Comparison of ENCODE assay signal across 1 cellular context in the genomic region with DNA sequence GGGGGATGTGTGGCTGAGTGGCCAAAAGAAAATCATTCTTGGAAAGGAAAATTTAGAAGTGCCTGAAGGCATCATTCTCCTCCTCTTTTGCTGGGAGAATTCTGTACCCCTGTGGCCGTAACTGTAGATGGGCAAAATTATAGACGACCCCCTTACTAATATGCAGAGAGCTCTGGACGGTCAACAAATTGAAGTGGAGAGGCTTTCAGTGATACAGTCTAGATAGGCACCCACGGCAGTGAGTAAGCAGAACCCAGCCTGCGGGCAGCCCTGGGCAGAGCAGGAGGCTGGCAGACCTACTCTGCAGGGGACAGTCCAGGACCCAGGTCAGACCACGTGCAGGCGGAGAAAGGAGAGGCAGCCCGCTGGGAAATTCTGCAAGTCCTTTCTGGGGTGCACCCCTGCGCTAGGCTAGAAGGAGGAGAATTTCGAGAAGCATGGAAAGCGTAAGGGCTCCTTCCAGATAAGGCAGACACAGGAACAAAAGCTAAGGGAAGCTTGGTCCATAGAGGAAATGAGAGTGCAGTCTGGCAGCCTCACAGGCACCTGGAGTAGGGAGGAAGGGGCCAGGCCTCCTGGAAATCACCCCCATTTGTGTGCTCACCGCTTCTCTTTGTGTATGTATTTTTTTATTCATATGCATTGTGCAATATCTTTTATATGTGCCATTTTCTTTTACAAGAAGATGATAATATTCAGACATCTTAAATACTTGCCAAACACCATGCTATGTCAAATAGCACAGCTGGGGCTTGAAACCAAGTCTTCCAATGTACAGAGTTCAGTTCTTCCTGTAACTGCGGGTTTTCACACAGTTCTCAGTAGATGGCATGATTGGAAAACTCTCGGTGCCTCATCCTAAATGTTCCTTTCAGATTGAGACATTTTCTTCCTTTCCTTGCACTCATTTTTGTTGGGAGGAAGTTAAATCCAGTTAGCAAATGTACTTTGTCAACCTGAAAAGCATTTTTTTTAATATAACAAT.
TF ChIP-seq lines count a peak whose summit lies in the region.

No MANE protein-coding gene starts in this region.

TF ChIP-seq in A549, 52 proteins besides CTCF, POLR2A, EP300 and RAD21 (continued from another document):
- TF ChIP-seq SREBF2 (IDR thresholded peaks at IDR 0.05) = no peak
- TF ChIP-seq CBX8 (IDR thresholded peaks at IDR 0.05) = no peak
- TF ChIP-seq HOXA7 (CRISPR knock-in tag; IDR thresholded peaks at IDR 0.05) = no peak
- TF ChIP-seq ESRRA (IDR thresholded peaks at IDR 0.05; ENCODE audit: borderline replicate concordance, low read length) = no peak
- no peak for TF ChIP-seq BHLHE40 (IDR thresholded peaks at IDR 0.05; ENCODE audit: low read depth, low read length)
- TF ChIP-seq RFX5 (IDR thresholded peaks at IDR 0.05) = 0 out of 2 replicates have a peak, but pooled peaks have one; percentile 0
- TF ChIP-seq, protein P1, sequence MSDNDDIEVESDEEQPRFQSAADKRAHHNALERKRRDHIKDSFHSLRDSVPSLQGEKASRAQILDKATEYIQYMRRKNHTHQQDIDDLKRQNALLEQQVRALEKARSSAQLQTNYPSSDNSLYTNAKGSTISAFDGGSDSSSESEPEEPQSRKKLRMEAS (IDR thresholded peaks at IDR 0.05) = peak; percentile 98
- no peak for TF ChIP-seq FOSB (CRISPR knock-in tag; IDR thresholded peaks at IDR 0.05)
- TF ChIP-seq, protein P2, sequence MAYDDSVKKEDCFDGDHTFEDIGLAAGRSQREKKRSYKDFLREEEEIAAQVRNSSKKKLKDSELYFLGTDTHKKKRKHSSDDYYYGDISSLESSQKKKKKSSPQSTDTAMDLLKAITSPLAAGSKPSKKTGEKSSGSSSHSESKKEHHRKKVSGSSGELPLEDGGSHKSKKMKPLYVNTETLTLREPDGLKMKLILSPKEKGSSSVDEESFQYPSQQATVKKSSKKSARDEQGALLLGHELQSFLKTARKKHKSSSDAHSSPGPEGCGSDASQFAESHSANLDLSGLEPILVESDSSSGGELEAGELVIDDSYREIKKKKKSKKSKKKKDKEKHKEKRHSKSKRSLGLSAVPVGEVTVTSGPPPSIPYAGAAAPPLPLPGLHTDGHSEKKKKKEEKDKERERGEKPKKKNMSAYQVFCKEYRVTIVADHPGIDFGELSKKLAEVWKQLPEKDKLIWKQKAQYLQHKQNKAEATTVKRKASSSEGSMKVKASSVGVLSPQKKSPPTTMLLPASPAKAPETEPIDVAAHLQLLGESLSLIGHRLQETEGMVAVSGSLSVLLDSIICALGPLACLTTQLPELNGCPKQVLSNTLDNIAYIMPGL (CRISPR knock-in tag; IDR thresholded peaks at IDR 0.05; ENCODE audit: borderline replicate concordance) = no peak
- TF ChIP-seq CHD4 (IDR thresholded peaks at IDR 0.05; ENCODE audit: borderline replicate concordance) = no peak
- TF ChIP-seq HOXB5 (CRISPR knock-in tag; IDR thresholded peaks at IDR 0.05) = no peak
- TF ChIP-seq EHF (CRISPR knock-in tag; IDR thresholded peaks at IDR 0.05) = no peak
- TF ChIP-seq, protein P3, sequence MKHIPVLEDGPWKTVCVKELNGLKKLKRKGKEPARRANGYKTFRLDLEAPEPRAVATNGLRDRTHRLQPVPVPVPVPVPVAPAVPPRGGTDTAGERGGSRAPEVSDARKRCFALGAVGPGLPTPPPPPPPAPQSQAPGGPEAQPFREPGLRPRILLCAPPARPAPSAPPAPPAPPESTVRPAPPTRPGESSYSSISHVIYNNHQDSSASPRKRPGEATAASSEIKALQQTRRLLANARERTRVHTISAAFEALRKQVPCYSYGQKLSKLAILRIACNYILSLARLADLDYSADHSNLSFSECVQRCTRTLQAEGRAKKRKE (CRISPR knock-in tag; IDR thresholded peaks at IDR 0.05; ENCODE audit: low read depth) = peak; percentile 55; the same call in 1 of the 2 replicates
- no peak for TF ChIP-seq SMC3 (IDR thresholded peaks at IDR 0.05)
- no peak for TF ChIP-seq RCOR1 (IDR thresholded peaks at IDR 0.05; ENCODE audit: low read depth, low read length)
- TF ChIP-seq JUN (IDR thresholded peaks at IDR 0.05) = peak in 1 of 2 experiments; percentile 50; a peak in 3 of 5 replicates
- TF ChIP-seq, protein P4, sequence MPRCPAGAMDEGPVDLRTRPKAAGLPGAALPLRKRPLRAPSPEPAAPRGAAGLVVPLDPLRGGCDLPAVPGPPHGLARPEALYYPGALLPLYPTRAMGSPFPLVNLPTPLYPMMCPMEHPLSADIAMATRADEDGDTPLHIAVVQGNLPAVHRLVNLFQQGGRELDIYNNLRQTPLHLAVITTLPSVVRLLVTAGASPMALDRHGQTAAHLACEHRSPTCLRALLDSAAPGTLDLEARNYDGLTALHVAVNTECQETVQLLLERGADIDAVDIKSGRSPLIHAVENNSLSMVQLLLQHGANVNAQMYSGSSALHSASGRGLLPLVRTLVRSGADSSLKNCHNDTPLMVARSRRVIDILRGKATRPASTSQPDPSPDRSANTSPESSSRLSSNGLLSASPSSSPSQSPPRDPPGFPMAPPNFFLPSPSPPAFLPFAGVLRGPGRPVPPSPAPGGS (IDR thresholded peaks at IDR 0.05) = no peak
- no peak for TF ChIP-seq PHF8 (IDR thresholded peaks at IDR 0.05; ENCODE audit: borderline replicate concordance, low read depth)
- TF ChIP-seq, protein P5, sequence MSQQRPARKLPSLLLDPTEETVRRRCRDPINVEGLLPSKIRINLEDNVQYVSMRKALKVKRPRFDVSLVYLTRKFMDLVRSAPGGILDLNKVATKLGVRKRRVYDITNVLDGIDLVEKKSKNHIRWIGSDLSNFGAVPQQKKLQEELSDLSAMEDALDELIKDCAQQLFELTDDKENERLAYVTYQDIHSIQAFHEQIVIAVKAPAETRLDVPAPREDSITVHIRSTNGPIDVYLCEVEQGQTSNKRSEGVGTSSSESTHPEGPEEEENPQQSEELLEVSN (IDR thresholded peaks at IDR 0.05; ENCODE audit: borderline replicate concordance, low read depth) = peak; percentile 71; the same call in 1 of the 2 replicates
- TF ChIP-seq HOXB13 (CRISPR knock-in tag; IDR thresholded peaks at IDR 0.05; ENCODE audit: low read depth) = no peak
- peak; percentile 58 for TF ChIP-seq MAFK (IDR thresholded peaks at IDR 0.05; ENCODE audit: partially characterized antibody)
- peak; percentile 53; the same call in 1 of the 2 replicates for TF ChIP-seq GATA3 (IDR thresholded peaks at IDR 0.05; ENCODE audit: borderline replicate concordance)
- no peak for TF ChIP-seq KDM1A (IDR thresholded peaks at IDR 0.05; ENCODE audit: low read depth)
- TF ChIP-seq ZSCAN20 (CRISPR knock-in tag; IDR thresholded peaks at IDR 0.05) = peak; percentile 68; the same call in 1 of the 2 replicates
- peak; percentile 28 to 69; a peak in 2 of 4 replicates for TF ChIP-seq CEBPB (IDR thresholded peaks at IDR 0.05)
- TF ChIP-seq, protein P6, sequence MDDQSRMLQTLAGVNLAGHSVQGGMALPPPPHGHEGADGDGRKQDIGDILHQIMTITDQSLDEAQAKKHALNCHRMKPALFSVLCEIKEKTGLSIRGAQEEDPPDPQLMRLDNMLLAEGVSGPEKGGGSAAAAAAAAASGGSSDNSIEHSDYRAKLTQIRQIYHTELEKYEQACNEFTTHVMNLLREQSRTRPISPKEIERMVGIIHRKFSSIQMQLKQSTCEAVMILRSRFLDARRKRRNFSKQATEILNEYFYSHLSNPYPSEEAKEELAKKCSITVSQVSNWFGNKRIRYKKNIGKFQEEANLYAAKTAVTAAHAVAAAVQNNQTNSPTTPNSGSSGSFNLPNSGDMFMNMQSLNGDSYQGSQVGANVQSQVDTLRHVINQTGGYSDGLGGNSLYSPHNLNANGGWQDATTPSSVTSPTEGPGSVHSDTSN (IDR thresholded peaks at IDR 0.05) = 0 out of 2 replicates have a peak, but pooled peaks have one; percentile 6
- TF ChIP-seq NFE2L2 (conservative IDR thresholded peaks at IDR 0.05; ENCODE audit: low read length) = 0 out of 2 replicates have a peak, but pooled peaks have one; percentile 21
- TF ChIP-seq RARB (CRISPR knock-in tag; IDR thresholded peaks at IDR 0.05) = 0 out of 2 replicates have a peak, but pooled peaks have one; percentile 33
- TF ChIP-seq, protein P7, sequence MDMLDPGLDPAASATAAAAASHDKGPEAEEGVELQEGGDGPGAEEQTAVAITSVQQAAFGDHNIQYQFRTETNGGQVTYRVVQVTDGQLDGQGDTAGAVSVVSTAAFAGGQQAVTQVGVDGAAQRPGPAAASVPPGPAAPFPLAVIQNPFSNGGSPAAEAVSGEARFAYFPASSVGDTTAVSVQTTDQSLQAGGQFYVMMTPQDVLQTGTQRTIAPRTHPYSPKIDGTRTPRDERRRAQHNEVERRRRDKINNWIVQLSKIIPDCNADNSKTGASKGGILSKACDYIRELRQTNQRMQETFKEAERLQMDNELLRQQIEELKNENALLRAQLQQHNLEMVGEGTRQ (IDR thresholded peaks at IDR 0.05) = peak; percentile 82
- TF ChIP-seq, protein P8, sequence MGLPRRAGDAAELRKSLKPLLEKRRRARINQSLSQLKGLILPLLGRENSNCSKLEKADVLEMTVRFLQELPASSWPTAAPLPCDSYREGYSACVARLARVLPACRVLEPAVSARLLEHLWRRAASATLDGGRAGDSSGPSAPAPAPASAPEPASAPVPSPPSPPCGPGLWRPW (IDR thresholded peaks at IDR 0.05) = no peak
- no peak for TF ChIP-seq JUNB (IDR thresholded peaks at IDR 0.05)
- no peak for TF ChIP-seq CHD2 (IDR thresholded peaks at IDR 0.05; ENCODE audit: low read length, partially characterized antibody)
- no peak for TF ChIP-seq ZNF302 (CRISPR knock-in tag; IDR thresholded peaks at IDR 0.05)
- TF ChIP-seq POLR2AphosphoS2 (conservative IDR thresholded peaks at IDR 0.05; ENCODE audit: low read length) = no peak
- no peak for TF ChIP-seq KDM5A (IDR thresholded peaks at IDR 0.05)
- no peak; the same call in 1 of the 2 replicates for TF ChIP-seq TP53 (CRISPR knock-in tag; IDR thresholded peaks at IDR 0.05)
- no peak for TF ChIP-seq MAZ (IDR thresholded peaks at IDR 0.05; ENCODE audit: borderline replicate concordance, low read depth, low read length)
- no peak for TF ChIP-seq HDAC2 (IDR thresholded peaks at IDR 0.05)
- TF ChIP-seq FOXS1 (CRISPR knock-in tag; IDR thresholded peaks at IDR 0.05) = no peak
- 0 out of 2 replicates have a peak, but pooled peaks have one; percentile 41 for TF ChIP-seq TFCP2L1 (CRISPR knock-in tag; IDR thresholded peaks at IDR 0.05)
- no peak for TF ChIP-seq ZFP36 (IDR thresholded peaks at IDR 0.05; ENCODE audit: borderline replicate concordance, partially characterized antibody)
- no peak for TF ChIP-seq NR3C1 (IDR thresholded peaks at IDR 0.05)
- TF ChIP-seq MYC (IDR thresholded peaks at IDR 0.05; ENCODE audit: borderline replicate concordance, low read length) = peak; percentile 87
- TF ChIP-seq ZC3H11A (IDR thresholded peaks at IDR 0.05) = no peak
- TF ChIP-seq NPAS2 (CRISPR knock-in tag; IDR thresholded peaks at IDR 0.05; ENCODE audit: borderline replicate concordance) = no peak
- 0 out of 2 replicates have a peak, but pooled peaks have one; percentile 30 for TF ChIP-seq FOSL2 (IDR thresholded peaks at IDR 0.05)
- no peak for TF ChIP-seq FOSL2 (CRISPR knock-in tag; IDR thresholded peaks at IDR 0.05)
- TF ChIP-seq RNF2 (IDR thresholded peaks at IDR 0.05; ENCODE audit: borderline replicate concordance, low read depth) = no peak
- TF ChIP-seq, protein P9, sequence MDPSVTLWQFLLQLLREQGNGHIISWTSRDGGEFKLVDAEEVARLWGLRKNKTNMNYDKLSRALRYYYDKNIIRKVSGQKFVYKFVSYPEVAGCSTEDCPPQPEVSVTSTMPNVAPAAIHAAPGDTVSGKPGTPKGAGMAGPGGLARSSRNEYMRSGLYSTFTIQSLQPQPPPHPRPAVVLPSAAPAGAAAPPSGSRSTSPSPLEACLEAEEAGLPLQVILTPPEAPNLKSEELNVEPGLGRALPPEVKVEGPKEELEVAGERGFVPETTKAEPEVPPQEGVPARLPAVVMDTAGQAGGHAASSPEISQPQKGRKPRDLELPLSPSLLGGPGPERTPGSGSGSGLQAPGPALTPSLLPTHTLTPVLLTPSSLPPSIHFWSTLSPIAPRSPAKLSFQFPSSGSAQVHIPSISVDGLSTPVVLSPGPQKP (IDR thresholded peaks at IDR 0.05; ENCODE audit: low read depth, low read length) = no peak
TF ChIP-seq in A549: peak in this region for 16.
